8 cellular contexts compared by ENCODE assay signal in the genomic region with DNA sequence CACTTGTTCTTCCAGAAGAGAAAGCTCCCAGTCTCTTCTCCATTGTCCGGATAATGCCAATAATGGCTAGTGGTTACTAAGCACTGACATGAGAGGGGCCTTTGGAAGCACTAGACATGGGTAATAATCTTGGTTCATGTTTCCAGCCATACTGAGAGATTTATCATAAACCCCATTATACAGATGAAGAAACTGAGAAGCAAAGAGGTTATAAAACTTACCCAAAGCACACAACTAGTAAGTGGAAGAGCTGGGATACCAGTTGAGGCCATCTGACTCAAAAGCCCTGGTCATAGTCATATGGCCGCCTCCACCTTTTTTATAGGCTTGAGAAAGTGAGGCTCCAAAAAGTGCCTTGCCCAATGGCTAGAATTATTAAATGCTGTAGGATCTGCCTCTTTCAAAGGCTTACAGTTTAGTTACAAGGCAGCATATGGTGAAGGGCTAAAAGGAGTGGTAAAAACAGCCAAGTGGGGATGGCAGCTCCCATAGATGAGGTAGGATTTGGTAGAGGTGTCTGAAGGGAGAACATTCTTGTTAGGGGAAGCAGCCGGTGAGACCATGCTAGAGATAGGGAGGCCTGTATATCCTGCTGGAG. TPM values are rescaled to one million over a fixed set of nuclear protein-coding genes. Genes with fewer than 3 reads are reported as not detected.
DNase-seq lines count a peak whose midpoint lies in the region; ATAC-seq and TF ChIP-seq lines count a peak whose summit lies in the region.

No MANE protein-coding gene starts in this region.

- H3F3A ChIP-seq in PC-9 (ENCODE audit: insufficient read depth, low read depth) = peaks cover 53% of the 10 kb centered on the region

- H4K8ac ChIP-seq in neuronal stem cell (ENCODE audit: low read depth, low read length) = no peak overlapping the region

- H3K79me2 ChIP-seq in PC-9 (ENCODE audit: low read depth) = peaks cover 68% of the 10 kb centered on the region

- H2BK15ac ChIP-seq in neuronal stem cell (ENCODE audit: low read length) = no peak overlapping the region

- peak overlapping the region; percentile 77 to 93 (median 90); a peak in 21 of 22 replicates for H3K4me2 ChIP-seq in BLaER1 treated with 17β-estradiol and CSF1 and Interleukin-3, amounts not matched to agents 10 nM and 100 nM
- H3K4me2 ChIP-seq in PC-9 (peak overlapping the region; percentile 95), neuronal stem cell (ENCODE audit: insufficient read depth, low read length, poor library complexity, severe bottlenecking) (no peak overlapping the region)

- no peak overlapping the region for H2BK5ac ChIP-seq in neuronal stem cell (ENCODE audit: low read length)

- TF ChIP-seq CTCF in PC-9 (conservative IDR thresholded peaks at IDR 0.05) (no peak), endothelial cell (IDR thresholded peaks at IDR 0.05; ENCODE audit: unreplicated experiment) (no peak)

- H2AK5ac ChIP-seq in neuronal stem cell (ENCODE audit: low read depth, low read length) = no peak overlapping the region

- POLR2A ChIA-PET in PC-9 (lab: Charles Lee; ENCODE audit: unreplicated experiment) = interaction anchor here (0.5 to 0.6 kb wide), 2 partner anchors 69 to 75 kb away, joined by 3 to 5 read pairs; no protein-coding TSS in a partner anchor

- BruUV-seq in PC-9 (replicated peaks; lab: Mats Ljungman, UMichigan) = no TSS peak

- H3K4ac ChIP-seq in neuronal stem cell (ENCODE audit: low read length) = no peak overlapping the region

- no peaks in the 10 kb centered on the region for H3K36me3 Mint-ChIP-seq in endothelial cell (ENCODE audit: low read depth, unreplicated experiment)

- peaks cover 0 to 18% (median 12%) of the 10 kb centered on the region in 11 experiments; a peak in 16 of 22 replicates for H3K27me3 ChIP-seq in BLaER1 treated with 17β-estradiol and CSF1 and Interleukin-3, amounts not matched to agents 10 nM and 100 nM
- H3K27me3 ChIP-seq in PC-9 (ENCODE audit: insufficient read depth, low read depth) (no peaks in the 10 kb centered on the region), neuronal stem cell (ENCODE audit: control insufficient read depth in 3 of 3, insufficient read depth in 3 of 3, low read depth in 1 of 3, low read length in 3 of 3) (peaks cover 0 to 15% (median 9%) of the 10 kb centered on the region in 3 experiments)

- intact Hi-C loops in PC-9 (cut with micrococcal nuclease; ENCODE audit: unreplicated experiment) = loop anchor here (5.0 to 10.0 kb wide), 2 partner anchors 39 to 138 kb away; no protein-coding TSS in a partner anchor

- H3K4me1 Mint-ChIP-seq in endothelial cell (ENCODE audit: unreplicated experiment) = peaks cover 5% of the 10 kb centered on the region

- H3K27me3 Mint-ChIP-seq in endothelial cell (ENCODE audit: unreplicated experiment) = no peaks in the 10 kb centered on the region

- no peak overlapping the region for H4K91ac ChIP-seq in neuronal stem cell (ENCODE audit: low read depth, low read length, poor library complexity)

- CTCF ChIA-PET in PC-9 (lab: Charles Lee) = interaction anchor here (0.6 to 0.7 kb wide), 2 partner anchors 41 to 372 kb away, joined by 4 to 14 read pairs; no protein-coding TSS in a partner anchor

- peaks cover 18 to 34% (median 28%) of the 10 kb centered on the region in 10 experiments for H3K4me1 ChIP-seq in BLaER1 treated with 17β-estradiol and CSF1 and Interleukin-3, amounts not matched to agents 10 nM and 100 nM
- H3K4me1 ChIP-seq in PC-9 (replicated peaks; ENCODE audit: insufficient read depth) (peaks cover 64% of the 10 kb centered on the region), neuronal stem cell (ENCODE audit: control insufficient read depth in 2 of 2, insufficient read depth in 1 of 2, low read depth in 1 of 2, low read length in 2 of 2) (no peaks in the 10 kb centered on the region)

- peaks cover 0 to 5% (median 0%) of the 10 kb centered on the region in 11 experiments; a peak in 4 of 22 replicates for H3K9me3 ChIP-seq in BLaER1 treated with 17β-estradiol and CSF1 and Interleukin-3, amounts not matched to agents 10 nM and 100 nM (replicated peaks in 1 of 11)
- H3K9me3 ChIP-seq in PC-9 (ENCODE audit: insufficient read depth, low read depth) (no peaks in the 10 kb centered on the region), neuronal stem cell (replicated peaks in 1 of 2; ENCODE audit: control insufficient read depth in 2 of 2, insufficient read depth in 1 of 2, low read depth in 1 of 2, low read length in 2 of 2) (peaks cover 0 to 5% of the 10 kb centered on the region in 2 donors)

- H3K23ac ChIP-seq in neuronal stem cell (ENCODE audit: low read depth, low read length, poor library complexity) = no peak overlapping the region

- H3K27ac ChIP-seq in BLaER1 treated with 17β-estradiol and CSF1 and Interleukin-3, amounts not matched to agents 10 nM and 100 nM = no peak overlapping the region; a peak in 1 of 22 replicates
- H3K27ac ChIP-seq in PC-9 (peak overlapping the region; percentile 99), neuronal stem cell (replicated peaks; ENCODE audit: low read length) (no peak overlapping the region)

- peak overlapping the region in 3 of 11 experiments; percentile 74 to 79 (median 74); a peak in 6 of 22 replicates for H3K9ac ChIP-seq in BLaER1 treated with 17β-estradiol and CSF1 and Interleukin-3, amounts not matched to agents 10 nM and 100 nM
- H3K9ac ChIP-seq in neuronal stem cell (ENCODE audit: low read depth, low read length, poor library complexity) = no peak overlapping the region

- no peaks in the 10 kb centered on the region for H4K20me1 ChIP-seq in BLaER1 treated with 17β-estradiol and CSF1 and Interleukin-3, amounts not matched to agents 10 nM and 100 nM
- no peaks in the 10 kb centered on the region for H4K20me1 ChIP-seq in PC-9 (ENCODE audit: insufficient read depth)

- H2BK12ac ChIP-seq in neuronal stem cell (ENCODE audit: low read length) = no peak overlapping the region

- H2AFZ ChIP-seq in PC-9 (no peak overlapping the region), neuronal stem cell (ENCODE audit: low read length) (peak overlapping the region; percentile 86)

- no CpG with 5 or more reads among the region's 3 CpGs for WGBS in neuronal stem cell (ENCODE audit: extremely low coverage in 2 of 2, insufficient read length in 2 of 2, insufficient replicate concordance in 1 of 2), 2 donors

- H3K79me1 ChIP-seq in neuronal stem cell (ENCODE audit: low read depth, low read length) = no peaks in the 10 kb centered on the region

- H3K9me2 ChIP-seq in PC-9 (ENCODE audit: insufficient read depth) = no peaks in the 10 kb centered on the region

- peak overlapping the region in 8 of 10 experiments; percentile 52 to 72 (median 60); a peak in 12 of 20 replicates for H3K4me3 ChIP-seq in BLaER1 treated with 17β-estradiol and CSF1 and Interleukin-3, amounts not matched to agents 10 nM and 100 nM
- H3K4me3 ChIP-seq in PC-9 (peak overlapping the region; percentile 67), neuronal stem cell (ENCODE audit: low read length in 2 of 2) (no peak overlapping the region)

- no peak overlapping the region for H3K18ac ChIP-seq in neuronal stem cell (ENCODE audit: low read length)

- H3K14ac ChIP-seq in neuronal stem cell (ENCODE audit: low read length) = no peak overlapping the region

- no peaks in the 10 kb centered on the region for H3K36me3 ChIP-seq in BLaER1 treated with 17β-estradiol and CSF1 and Interleukin-3, amounts not matched to agents 10 nM and 100 nM
- no peaks in the 10 kb centered on the region for H3K36me3 ChIP-seq in PC-9 (ENCODE audit: low read depth)
- H3K36me3 ChIP-seq in neuronal stem cell (replicated peaks in 1 of 2; ENCODE audit: control insufficient read depth in 2 of 2, insufficient read depth in 2 of 2, low read length in 2 of 2) = no peaks in the 10 kb centered on the region

- H3K9me3 Mint-ChIP-seq in endothelial cell (ENCODE audit: unreplicated experiment) = no peaks in the 10 kb centered on the region

- H3K27ac Mint-ChIP-seq in endothelial cell (ENCODE audit: unreplicated experiment) = no peak overlapping the region

- ATAC-seq in HG03354 (IDR thresholded peaks at IDR 0.05; ENCODE audit: poor library complexity, severe bottlenecking, unreplicated experiment) = no peak

- DNase-seq in PC-9 (no peak), endothelial cell (ENCODE audit: low spot score) (no peak), neuronal stem cell (ENCODE audit: low spot score) (no peak), NCI-H526 treated with DMSO at 0.1 percent for 48 hours (lab: John Stamatoyannopoulos, UW) (no peak), NCI-H226 (no peak), COLO829 (ENCODE audit: low spot score) (no peak)

- H3K4me3 Mint-ChIP-seq in endothelial cell (ENCODE audit: unreplicated experiment) = peak overlapping the region; percentile 93

- H2BK120ac ChIP-seq in neuronal stem cell (ENCODE audit: low read depth, low read length) = no peak overlapping the region

RNA-seq across cellular contexts. Expression of a gene that starts 1.0 kb away (rescaled TPM):
- total RNA-seq in PC-9 (2021) = 1,205 and 1,250 TPM in 2 replicates
- 105 TPM for total RNA-seq in endothelial cell (ENCODE audit: unreplicated experiment)
- 94.4 TPM for polyA plus RNA-seq in neuronal stem cell (2013, experiment 1 of 2)
- 94.9 TPM for polyA plus RNA-seq in neuronal stem cell (2013, experiment 2 of 2)

Comparison
In these comparisons a context has a peak if more than half of its experiments do, and no peak if none do; other contexts are left out.
1. H3K4me3 ChIP-seq: peak in BLaER1 treated with 17β-estradiol and CSF1 and Interleukin-3, amounts not matched to agents 10 nM and 100 nM (8 of 10) and PC-9 (single experiment); none in neuronal stem cell (0 of 2).
2. RNA of a gene that starts 1.0 kb away (total RNA-seq): 1,205 to 1,250 TPM in PC-9; 105 TPM in endothelial cell (single experiment); every median in the first group is over 10 times any median in the second.